In the genomic region with DNA sequence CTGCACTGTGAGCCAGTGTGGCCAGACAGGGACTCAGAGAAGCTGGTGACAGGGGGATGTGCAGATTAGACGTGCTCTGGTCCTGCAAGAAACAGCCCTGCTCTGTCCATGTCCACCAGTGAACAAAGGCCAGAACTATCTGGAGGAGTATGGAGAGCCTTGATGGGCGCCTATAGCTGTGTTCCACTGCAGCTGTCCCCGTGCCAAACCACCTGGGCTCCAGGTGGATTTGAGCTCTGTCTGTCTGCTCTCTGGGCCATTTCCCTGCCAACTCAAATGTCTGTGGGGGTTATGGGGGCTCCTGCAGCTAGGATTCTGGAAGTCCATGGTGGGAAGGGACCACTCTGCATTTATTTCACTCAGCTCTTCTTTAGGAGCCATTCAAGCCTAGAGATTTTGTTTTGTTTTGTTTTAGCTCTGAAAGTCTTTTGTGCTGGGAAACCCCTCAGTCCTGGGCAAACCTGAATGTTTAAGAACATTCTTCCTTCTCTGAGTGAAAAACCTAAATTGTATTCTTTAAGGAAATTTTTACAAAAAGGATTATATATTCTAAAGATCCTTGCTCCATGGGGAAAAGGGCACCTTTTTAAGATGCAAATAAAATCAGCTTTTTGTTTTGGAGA, we compare ENCODE assay signal across 1 cellular context.
TF ChIP-seq lines count a peak whose summit lies in the region.

No MANE protein-coding gene starts in this region.

TF ChIP-seq in H1, 55 proteins besides CTCF, POLR2A, EP300 and RAD21 (continued from another document):
- TF ChIP-seq, protein P1, sequence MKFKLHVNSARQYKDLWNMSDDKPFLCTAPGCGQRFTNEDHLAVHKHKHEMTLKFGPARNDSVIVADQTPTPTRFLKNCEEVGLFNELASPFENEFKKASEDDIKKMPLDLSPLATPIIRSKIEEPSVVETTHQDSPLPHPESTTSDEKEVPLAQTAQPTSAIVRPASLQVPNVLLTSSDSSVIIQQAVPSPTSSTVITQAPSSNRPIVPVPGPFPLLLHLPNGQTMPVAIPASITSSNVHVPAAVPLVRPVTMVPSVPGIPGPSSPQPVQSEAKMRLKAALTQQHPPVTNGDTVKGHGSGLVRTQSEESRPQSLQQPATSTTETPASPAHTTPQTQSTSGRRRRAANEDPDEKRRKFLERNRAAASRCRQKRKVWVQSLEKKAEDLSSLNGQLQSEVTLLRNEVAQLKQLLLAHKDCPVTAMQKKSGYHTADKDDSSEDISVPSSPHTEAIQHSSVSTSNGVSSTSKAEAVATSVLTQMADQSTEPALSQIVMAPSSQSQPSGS (IDR thresholded peaks at IDR 0.05; ENCODE audit: low read length): no peak
- TF ChIP-seq, protein P2, sequence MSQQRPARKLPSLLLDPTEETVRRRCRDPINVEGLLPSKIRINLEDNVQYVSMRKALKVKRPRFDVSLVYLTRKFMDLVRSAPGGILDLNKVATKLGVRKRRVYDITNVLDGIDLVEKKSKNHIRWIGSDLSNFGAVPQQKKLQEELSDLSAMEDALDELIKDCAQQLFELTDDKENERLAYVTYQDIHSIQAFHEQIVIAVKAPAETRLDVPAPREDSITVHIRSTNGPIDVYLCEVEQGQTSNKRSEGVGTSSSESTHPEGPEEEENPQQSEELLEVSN (IDR thresholded peaks at IDR 0.05): no peak
- no peak for TF ChIP-seq CREB1 (IDR thresholded peaks at IDR 0.05)
- no peak for TF ChIP-seq GABPA (IDR thresholded peaks at IDR 0.05; ENCODE audit: borderline replicate concordance, insufficient read depth, low read length)
- no peak for TF ChIP-seq POU5F1 (IDR thresholded peaks at IDR 0.05; ENCODE audit: low read depth, low read length)
- TF ChIP-seq CHD2 (IDR thresholded peaks at IDR 0.05; ENCODE audit: low read length): no peak
- TF ChIP-seq FOSL1 (IDR thresholded peaks at IDR 0.05; ENCODE audit: insufficient read depth, low read depth, low read length): no peak
- TF ChIP-seq EZH2 (IDR thresholded peaks at IDR 0.05; ENCODE audit: low read depth, low read length, severe bottlenecking): no peak
- no peak for TF ChIP-seq TAF7 (optimal IDR thresholded peaks at IDR 0.05; ENCODE audit: borderline replicate concordance, low read depth, low read length)
- TF ChIP-seq, protein P3, sequence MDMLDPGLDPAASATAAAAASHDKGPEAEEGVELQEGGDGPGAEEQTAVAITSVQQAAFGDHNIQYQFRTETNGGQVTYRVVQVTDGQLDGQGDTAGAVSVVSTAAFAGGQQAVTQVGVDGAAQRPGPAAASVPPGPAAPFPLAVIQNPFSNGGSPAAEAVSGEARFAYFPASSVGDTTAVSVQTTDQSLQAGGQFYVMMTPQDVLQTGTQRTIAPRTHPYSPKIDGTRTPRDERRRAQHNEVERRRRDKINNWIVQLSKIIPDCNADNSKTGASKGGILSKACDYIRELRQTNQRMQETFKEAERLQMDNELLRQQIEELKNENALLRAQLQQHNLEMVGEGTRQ (IDR thresholded peaks at IDR 0.05; ENCODE audit: low read length): no peak
- no peak for TF ChIP-seq RNF2 (IDR thresholded peaks at IDR 0.05; ENCODE audit: borderline replicate concordance, low read depth, low read length, missing control alignments, poor library complexity, severe bottlenecking)
- no peak for TF ChIP-seq CBX5 (IDR thresholded peaks at IDR 0.05; ENCODE audit: low read depth, low read length)
- TF ChIP-seq TEAD4 (IDR thresholded peaks at IDR 0.05; ENCODE audit: low read depth, low read length): no peak
